ENCODE assay signal across 8 cellular contexts in the genomic region with DNA sequence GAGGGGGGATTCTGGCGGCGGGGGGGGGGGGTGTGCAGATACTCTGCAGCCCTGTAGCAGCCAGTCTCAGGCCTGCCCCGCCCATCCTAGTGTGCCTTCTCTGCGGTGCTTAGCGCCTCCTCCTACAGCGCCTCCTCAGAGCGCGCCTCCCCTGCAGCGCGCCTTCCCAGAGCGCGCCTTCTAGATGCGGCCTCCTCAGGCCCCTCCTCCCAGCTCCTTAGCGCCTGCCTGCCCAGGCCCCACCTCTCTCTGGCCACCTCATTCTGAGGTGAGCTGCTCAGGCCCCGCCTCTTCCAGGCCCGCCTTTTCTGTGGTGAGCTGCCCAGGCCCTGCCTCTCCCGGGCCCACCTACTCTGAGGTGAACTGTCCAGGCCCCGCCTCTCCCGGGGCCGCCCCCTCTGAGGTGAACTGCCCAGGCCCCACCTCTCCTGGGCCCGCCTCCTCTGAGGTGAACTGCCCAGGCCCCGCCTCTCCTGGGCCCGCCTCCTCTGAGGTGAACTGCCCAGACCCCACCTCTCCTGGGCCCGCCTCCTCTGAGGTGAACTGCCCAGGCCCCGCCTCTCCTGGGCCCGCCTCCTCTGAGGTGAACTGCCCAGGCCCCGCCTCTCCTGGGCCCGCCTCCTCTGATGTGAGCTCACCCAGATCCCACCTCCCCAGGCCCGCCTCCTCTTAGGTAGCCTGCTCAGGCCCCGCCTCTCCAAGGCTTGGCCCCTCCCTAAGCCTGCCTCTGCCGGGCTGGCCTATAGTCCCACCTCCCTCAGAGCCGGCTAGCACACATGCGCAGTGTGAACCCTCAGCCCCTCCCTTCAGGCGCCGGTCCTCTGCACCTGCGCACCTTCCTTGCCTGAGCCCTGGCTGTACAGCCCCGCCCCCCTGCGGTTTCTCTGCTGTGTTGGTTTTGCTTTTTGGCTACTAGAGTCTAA. TPM values are rescaled to one million over a fixed set of nuclear protein-coding genes. Genes with fewer than 3 reads are reported as not detected.
DNase-seq lines count a peak whose midpoint lies in the region; ATAC-seq and TF ChIP-seq lines count a peak whose summit lies in the region.

No MANE protein-coding gene starts in this region.

- H3K9me3 ChIP-seq in PC-3 (ENCODE audit: low read length), result no peaks in the 10 kb centered on the region

- H4K20me1 ChIP-seq in PC-3 (ENCODE audit: low read length), result no peaks in the 10 kb centered on the region

- H3K9ac ChIP-seq in PC-3 (ENCODE audit: low read length), result no peak overlapping the region; the same call in 1 of the 2 replicates

- peak; percentile 86 for ATAC-seq in GM21723 (IDR thresholded peaks at IDR 0.05; ENCODE audit: unreplicated experiment)
- ATAC-seq in PC-3, result peak; percentile 84
- ATAC-seq in naive B cell (ENCODE audit: low read depth in 2 of 2), result peak; percentile 72 to 76

- peaks cover 35% of the 10 kb centered on the region for H3K27me3 Mint-ChIP-seq in activated T-cell treated with anti-CD3 and anti-CD28 coated beads, Interleukin-2, amount 50 U/mL, for 24 hours
- peaks cover 0 to 19% (median 0%) of the 10 kb centered on the region in 3 donors for H3K27me3 Mint-ChIP-seq in naive B cell

- CTCF ChIA-PET in PC-3 (lab: Charles Lee), result interaction anchor here (0.5 to 3.6 kb wide), 8 partner anchors 25 to 1032 kb away, joined by 3 to 18 read pairs (median 4); no protein-coding TSS in a partner anchor

- no peak overlapping the region for H3K27ac Mint-ChIP-seq in activated T-cell treated with anti-CD3 and anti-CD28 coated beads, Interleukin-2, amount 50 U/mL, for 24 hours
- peak overlapping the region in 3 of 6 donors; percentile 76 to 87 (median 87) for H3K27ac Mint-ChIP-seq in naive B cell

- H3K36me3 Mint-ChIP-seq in activated T-cell treated with anti-CD3 and anti-CD28 coated beads, Interleukin-2, amount 50 U/mL, for 24 hours (ENCODE audit: low read depth), result no peaks in the 10 kb centered on the region
- no peaks in the 10 kb centered on the region for H3K36me3 Mint-ChIP-seq in naive B cell

- intact Hi-C loops in PC-3 (cut with micrococcal nuclease), result loop anchor here (1.0 to 10.0 kb wide), 11 partner anchors 38 to 819 kb away; no protein-coding TSS in a partner anchor

- H2AFZ ChIP-seq in PC-3 (ENCODE audit: low read length), result no peak overlapping the region

- H3K4me2 ChIP-seq in PC-3 (ENCODE audit: low read length), result peak overlapping the region; percentile 99

- no peak for TF ChIP-seq CTCF in PC-3 (conservative IDR thresholded peaks at IDR 0.05; ENCODE audit: low read depth, low read length)

- H3K9me3 Mint-ChIP-seq in activated T-cell treated with anti-CD3 and anti-CD28 coated beads, Interleukin-2, amount 50 U/mL, for 24 hours, result no peaks in the 10 kb centered on the region
- peaks cover 0 to 9% (median 2%) of the 10 kb centered on the region in 7 donors for H3K9me3 Mint-ChIP-seq in naive B cell

- BruUV-seq in PC-3 (replicated peaks; lab: Mats Ljungman, UMichigan), result no TSS peak

- H3K27ac ChIP-seq in PC-3 (ENCODE audit: low read length), result no peak overlapping the region

- DNase-seq in DMS 273 (lab: John Stamatoyannopoulos, UW; ENCODE audit: unreplicated experiment) (peak; percentile 98), PC-3 (peak; percentile 99), erythroblast (lab: John Stamatoyannopoulos, UW) (peak; percentile 95), naive B cell (peak; percentile 95)
- DNase-seq in Jurkat, Clone E6-1 (ENCODE audit: low read depth, low spot score), result peak; percentile 87
- peak; percentile 94 for DNase-seq in activated T-cell treated with anti-CD3 and anti-CD28 coated beads, Interleukin-2, amount 50 U/mL, for 24 hours
- DNase-seq in stimulated activated CD8-positive, alpha-beta memory T cell treated with anti-CD3 and anti-CD28 coated beads, Interleukin-7, amount 100 ng/mL, for 24 hours (ENCODE audit: low read depth), result peak; percentile 83

- H3K4me3 Mint-ChIP-seq in activated T-cell treated with anti-CD3 and anti-CD28 coated beads, Interleukin-2, amount 50 U/mL, for 24 hours, result peak overlapping the region; percentile 73
- peak overlapping the region; percentile 85 to 96 (median 90) for H3K4me3 Mint-ChIP-seq in naive B cell

- no peaks in the 10 kb centered on the region for H3K27me3 ChIP-seq in PC-3 (ENCODE audit: low read length)

- no peaks in the 10 kb centered on the region for H3F3A ChIP-seq in PC-3 (ENCODE audit: low read length, unreplicated experiment)

- H3K79me2 ChIP-seq in PC-3 (ENCODE audit: low read length), result peaks cover 67% of the 10 kb centered on the region

- POLR2A ChIA-PET in PC-3 (lab: Charles Lee; ENCODE audit: unreplicated experiment), result interaction anchor here (0.5 to 1.4 kb wide), 14 partner anchors 25 to 823 kb away, joined by 3 to 17 read pairs (median 4); no protein-coding TSS in a partner anchor

- H3K4me1 Mint-ChIP-seq in activated T-cell treated with anti-CD3 and anti-CD28 coated beads, Interleukin-2, amount 50 U/mL, for 24 hours (ENCODE audit: low read depth), result peaks cover 22% of the 10 kb centered on the region
- H3K4me1 Mint-ChIP-seq in naive B cell, result peaks cover 6 to 25% (median 9%) of the 10 kb centered on the region in 3 donors

- no peak for TF ChIP-seq POLR2A in erythroblast (IDR thresholded peaks at IDR 0.05; ENCODE audit: low read length)

- peak overlapping the region; percentile 57 for H3K4me3 ChIP-seq in Jurkat, Clone E6-1 (ENCODE audit: low read length)
- H3K4me3 ChIP-seq in PC-3 (ENCODE audit: low read length), result peak overlapping the region; percentile 96

- no peaks in the 10 kb centered on the region for H3K9me2 ChIP-seq in PC-3 (replicated peaks; ENCODE audit: low read length)

- H3K4me1 ChIP-seq in PC-3 (ENCODE audit: insufficient read depth, low read length), result peaks cover 18% of the 10 kb centered on the region

- no peaks in the 10 kb centered on the region for H3K36me3 ChIP-seq in PC-3 (ENCODE audit: low read depth, low read length)

RNA-seq across cellular contexts. Expression of gene SGCE, which starts 2.1 kb away (rescaled TPM):
- polyA plus RNA-seq in Jurkat, Clone E6-1 (2012; ENCODE audit: insufficient read depth, insufficient read length), result not detected
- 30.4 and 31.5 TPM in 2 replicates for total RNA-seq in PC-3 (2014; rRNA removed)
- polyA plus RNA-seq in naive B cell (ENCODE audit: low read depth in 6 of 6), result 10 to 100 TPM in 4 of 6 donors, 1 to 10 TPM in 2; 6.4 to 31.9 (median 12.1) TPM
